14 cellular contexts compared by ENCODE assay signal in genomic region chr13:39952244-39953233, GRCh38.
DNase-seq lines count a peak whose midpoint lies in the region; ATAC-seq and TF ChIP-seq lines count a peak whose summit lies in the region.
"Had no signal": no experiment of that assay in that cellular context is flagged by ENCODE, and none has a peak within 500 bp of the region (broad histone marks: within the 10 kb centered on the region; RNA-seq: fewer than 3 reads in every experiment).

No MANE protein-coding gene starts in this region.

- H3K27ac Mint-ChIP-seq in activated CD4-positive, alpha-beta T cell treated with anti-CD3 and anti-CD28 coated beads, Interleukin-2, amount 10 ng/mL, durations not matched to agents 24 days and 14 days: peak overlapping the region; percentile 54
- no peak overlapping the region for H3K27ac Mint-ChIP-seq in activated CD4-positive, alpha-beta T cell treated with anti-CD3 and anti-CD28 coated beads, Interleukin-2, amount 10 ng/mL, durations not matched to agents 7 days and 5 days
- H3K27ac Mint-ChIP-seq in T-cell: peak overlapping the region; percentile 85 to 94

- peaks cover 5% of the 10 kb centered on the region for H3K27me3 Mint-ChIP-seq in activated CD4-positive, alpha-beta T cell treated with anti-CD3 and anti-CD28 coated beads, Interleukin-2, amount 10 ng/mL, durations not matched to agents 24 days and 14 days
- peaks cover 5% of the 10 kb centered on the region for H3K27me3 Mint-ChIP-seq in activated CD4-positive, alpha-beta T cell treated with anti-CD3 and anti-CD28 coated beads, Interleukin-2, amount 10 ng/mL, durations not matched to agents 7 days and 5 days
- no peaks in the 10 kb centered on the region for H3K27me3 Mint-ChIP-seq in T-cell

- H3F3A ChIP-seq in smooth muscle cell (ENCODE audit: low read depth): no peaks in the 10 kb centered on the region

- 79% methylated on average over 4 of the region's 4 CpGs for WGBS in smooth muscle cell (ENCODE audit: low lambda C conversion rate)

- ATAC-seq in T-cell (replicated peaks in 1 of 4): peak; percentile 33 to 67 (median 42)

- peaks cover 30% of the 10 kb centered on the region for H3K4me1 Mint-ChIP-seq in activated CD4-positive, alpha-beta T cell treated with anti-CD3 and anti-CD28 coated beads, Interleukin-2, amount 10 ng/mL, durations not matched to agents 24 days and 14 days
- H3K4me1 Mint-ChIP-seq in activated CD4-positive, alpha-beta T cell treated with anti-CD3 and anti-CD28 coated beads, Interleukin-2, amount 10 ng/mL, durations not matched to agents 7 days and 5 days: peaks cover 37% of the 10 kb centered on the region
- H3K4me1 Mint-ChIP-seq in T-cell: peaks cover 40 to 56% (median 47%) of the 10 kb centered on the region in 3 donors

- CTCF ChIA-PET in activated CD4-positive, alpha-beta T cell treated with anti-CD3 and anti-CD28 coated beads, Interleukin-2, amount 10 ng/mL, durations not matched to agents 7 days and 5 days (lab: Charles Lee): interaction anchor here (0.6 to 2.0 kb wide), 3 partner anchors 9 to 775 kb away, joined by 3 to 12 read pairs (median 3); no protein-coding TSS in a partner anchor
- CTCF ChIA-PET in T-cell (lab: Charles Lee): interaction anchor here (0.7 to 1.5 kb wide), 2 partner anchors 14 to 416 kb away, joined by 4 read pairs; no protein-coding TSS in a partner anchor

- no peaks in the 10 kb centered on the region for H3K36me3 ChIP-seq in smooth muscle cell (ENCODE audit: low read depth)

- no peak for TF ChIP-seq CTCF in fibroblast of the aortic adventitia (IDR thresholded peaks at IDR 0.05; ENCODE audit: insufficient read depth, low read length)
- TF ChIP-seq CTCF in smooth muscle cell (IDR thresholded peaks at IDR 0.05; ENCODE audit: borderline replicate concordance, insufficient read depth, poor library complexity, severe bottlenecking): no peak

- no peaks in the 10 kb centered on the region for H4K20me1 ChIP-seq in smooth muscle cell (ENCODE audit: low read depth)

- no peak overlapping the region for H2AFZ ChIP-seq in smooth muscle cell (ENCODE audit: low read depth)

- POLR2A ChIA-PET in activated CD4-positive, alpha-beta T cell treated with anti-CD3 and anti-CD28 coated beads, Interleukin-2, amount 10 ng/mL, durations not matched to agents 7 days and 5 days (lab: Charles Lee): no interaction called here
- POLR2A ChIA-PET in T-cell (lab: Charles Lee): no interaction called here

- H3K36me3 Mint-ChIP-seq in activated CD4-positive, alpha-beta T cell treated with anti-CD3 and anti-CD28 coated beads, Interleukin-2, amount 10 ng/mL, durations not matched to agents 24 days and 14 days (ENCODE audit: low read depth): peaks cover 1% of the 10 kb centered on the region
- H3K36me3 Mint-ChIP-seq in activated CD4-positive, alpha-beta T cell treated with anti-CD3 and anti-CD28 coated beads, Interleukin-2, amount 10 ng/mL, durations not matched to agents 7 days and 5 days (ENCODE audit: low read depth): no peaks in the 10 kb centered on the region
- no peaks in the 10 kb centered on the region for H3K36me3 Mint-ChIP-seq in T-cell

- no peak overlapping the region for H3K4me2 ChIP-seq in smooth muscle cell

- H3K4me3 ChIP-seq in fibroblast of the aortic adventitia (ENCODE audit: low read depth, low read length) (no peak overlapping the region), smooth muscle cell (no peak overlapping the region)

- peak overlapping the region; percentile 37 for H3K27ac ChIP-seq in smooth muscle cell (ENCODE audit: low read depth)

- no peak for DNase-seq in activated CD4-positive, alpha-beta T cell treated with anti-CD3 and anti-CD28 coated beads, Interleukin-2, amount 10 ng/mL, durations not matched to agents 24 days and 14 days
- DNase-seq in activated CD4-positive, alpha-beta T cell treated with anti-CD3 and anti-CD28 coated beads, Interleukin-2, amount 10 ng/mL, durations not matched to agents 7 days and 5 days: no peak
- DNase-seq in T-cell (peak in 2 of 34 experiments; percentile 4 to 6), fibroblast of the aortic adventitia (ENCODE audit: low read depth) (peak; percentile 19), smooth muscle cell (lab: John Stamatoyannopoulos, UW; ENCODE audit: unreplicated experiment) (no peak), middle frontal gyrus (ENCODE audit: extremely low spot score, low spot score) (no peak), NCI-H2227 (lab: John Stamatoyannopoulos, UW; ENCODE audit: unreplicated experiment) (no peak), NCI-H2107 (lab: John Stamatoyannopoulos, UW) (no peak)
- DNase-seq: activated T-cell treated with anti-CD3 and anti-CD28 coated beads, Interleukin-2, amount 50 U/mL, for 48 hours; effector CD4-positive, alpha-beta T cell; GOT3; left cardiac atrium; stimulated activated naive CD4-positive, alpha-beta T cell treated with Interleukin-2 at 50 U/mL for 16 hours; T-helper 1 cell had no signal

- no peaks in the 10 kb centered on the region for H3K9me3 Mint-ChIP-seq in activated CD4-positive, alpha-beta T cell treated with anti-CD3 and anti-CD28 coated beads, Interleukin-2, amount 10 ng/mL, durations not matched to agents 24 days and 14 days
- H3K9me3 Mint-ChIP-seq in activated CD4-positive, alpha-beta T cell treated with anti-CD3 and anti-CD28 coated beads, Interleukin-2, amount 10 ng/mL, durations not matched to agents 7 days and 5 days: peaks cover 3% of the 10 kb centered on the region
- no peaks in the 10 kb centered on the region for H3K9me3 Mint-ChIP-seq in T-cell

- H3K27me3 ChIP-seq in smooth muscle cell (ENCODE audit: low read depth): no peaks in the 10 kb centered on the region

- H3K79me2 ChIP-seq in smooth muscle cell (ENCODE audit: low read depth): no peaks in the 10 kb centered on the region

- no peaks in the 10 kb centered on the region for H3K4me1 ChIP-seq in smooth muscle cell (ENCODE audit: low read depth)

- intact Hi-C loops in activated CD4-positive, alpha-beta T cell treated with anti-CD3 and anti-CD28 coated beads, Interleukin-2, amount 10 ng/mL, durations not matched to agents 24 days and 14 days (cut with micrococcal nuclease): loop anchor here (10.0 kb wide), 1 partner anchor 432 kb away; no protein-coding TSS in a partner anchor

- H3K9ac ChIP-seq in smooth muscle cell (ENCODE audit: low read depth): no peak overlapping the region

- no peak overlapping the region for H3K4me3 Mint-ChIP-seq in activated CD4-positive, alpha-beta T cell treated with anti-CD3 and anti-CD28 coated beads, Interleukin-2, amount 10 ng/mL, durations not matched to agents 24 days and 14 days
- H3K4me3 Mint-ChIP-seq in activated CD4-positive, alpha-beta T cell treated with anti-CD3 and anti-CD28 coated beads, Interleukin-2, amount 10 ng/mL, durations not matched to agents 7 days and 5 days: no peak overlapping the region
- H3K4me3 Mint-ChIP-seq in T-cell: peak overlapping the region in 2 of 3 donors; percentile 7 to 35

- H3K9me3 ChIP-seq in smooth muscle cell (replicated peaks; ENCODE audit: low read depth): no peaks in the 10 kb centered on the region

Comparison
In these comparisons a context has a peak if more than half of its experiments do, and no peak if none do; other contexts are left out.
1. H3K4me3 Mint-ChIP-seq: peak in T-cell (2 of 3); none in activated CD4-positive, alpha-beta T cell treated with anti-CD3 and anti-CD28 coated beads, Interleukin-2, amount 10 ng/mL, durations not matched to agents 24 days and 14 days (single experiment) and activated CD4-positive, alpha-beta T cell treated with anti-CD3 and anti-CD28 coated beads, Interleukin-2, amount 10 ng/mL, durations not matched to agents 7 days and 5 days (single experiment).